Comparison of ENCODE assay signal across 18 cellular contexts in the genomic region with DNA sequence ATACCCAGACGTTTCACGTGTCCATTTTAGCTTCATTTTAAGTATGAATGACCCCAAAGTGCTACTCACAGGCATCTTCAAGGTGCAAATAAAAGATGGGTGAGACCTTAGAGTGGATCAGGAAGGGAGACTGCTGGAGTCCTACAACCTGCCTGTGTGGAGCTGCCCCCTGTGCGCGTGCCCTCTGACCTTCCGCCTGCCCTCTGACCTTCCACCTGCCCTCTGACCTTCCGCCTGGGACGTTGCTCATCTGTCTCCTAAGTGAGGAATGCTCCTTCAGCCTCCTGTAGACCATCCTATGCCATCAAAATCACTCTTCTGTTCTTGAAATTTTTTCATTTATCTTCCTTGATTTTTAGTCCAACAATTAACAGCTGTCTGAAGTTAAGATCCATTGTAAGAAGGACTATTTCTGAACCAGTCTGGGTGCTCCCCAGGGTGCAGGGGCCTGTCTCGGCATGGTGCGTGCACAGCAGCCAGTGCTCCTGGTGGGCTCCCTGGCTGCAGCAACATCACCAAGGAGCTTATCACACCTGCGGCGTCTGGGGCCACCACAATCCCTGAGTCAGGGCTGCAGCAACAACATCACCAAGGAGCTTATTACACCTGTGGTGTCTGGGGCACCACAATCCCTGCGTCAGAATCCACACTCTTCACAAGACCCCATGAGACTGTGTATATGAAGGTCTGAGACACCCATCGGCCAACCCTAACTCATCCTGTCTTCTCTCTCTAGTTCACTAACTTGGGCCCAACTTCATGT.
A peak's percentile ranks its signal among the peaks of the same experiment; 100 is the strongest.
DNase-seq lines count a peak whose midpoint lies in the region; ATAC-seq, FAIRE-seq and TF ChIP-seq lines count a peak whose summit lies in the region.
"Had no signal": no experiment of that assay in that cellular context is flagged by ENCODE, and none has a peak within 500 bp of the region (broad histone marks: within the 10 kb centered on the region; RNA-seq: fewer than 3 reads in every experiment).

No MANE protein-coding gene starts in this region.

- peak; percentile 10 for DNase-seq in Right ventricle myocardium superior
- no peak for DNase-seq in right atrium auricular region (ENCODE audit: low spot score)
- DNase-seq in K562 (ENCODE audit: extremely low read depth in 1 of 4, low spot score in 3 of 4): no peak
- peak; percentile 30 for DNase-seq in osteoblast (ENCODE audit: insufficient read length, low spot score, missing footprints)
- DNase-seq in esophagus muscularis mucosa (ENCODE audit: extremely low spot score): no peak
- DNase-seq in NCI-H526 (lab: John Stamatoyannopoulos, UW): no peak
- DNase-seq: CD4-positive, CD25-positive, alpha-beta regulatory T cell; EL; Karpas-422; MG63; NCI-H1092; NCI-H146; NCI-H2081; NCI-H774; PC-3 had no signal

- intact Hi-C loops in Right ventricle myocardium superior (cut with DNase I) (no loop called here), K562 (cut with micrococcal nuclease) (no loop called here), esophagus muscularis mucosa (cut with DNase I) (no loop called here)

- TF ChIP-seq POLR2A in K562 (conservative IDR thresholded peaks at IDR 0.05) (no peak), esophagus muscularis mucosa (IDR thresholded peaks at IDR 0.05; ENCODE audit: low read depth) (no peak)

- H3K9me3 ChIP-seq in right atrium auricular region (no peaks in the 10 kb centered on the region), K562 (replicated peaks; ENCODE audit: control insufficient read depth, insufficient read depth, low read depth, low read length) (no peaks in the 10 kb centered on the region), osteoblast (ENCODE audit: low read depth, low read length) (no peaks in the 10 kb centered on the region), esophagus muscularis mucosa (no peaks in the 10 kb centered on the region)
- H3K9me3 ChIP-seq: Caco-2, MG63 had no signal

- ATAC-seq in Right ventricle myocardium superior (ENCODE audit: poor library complexity) (no peak), K562 (no peak), GM21381 (IDR thresholded peaks at IDR 0.05; ENCODE audit: unreplicated experiment) (no peak)
- ATAC-seq: PC-3 had no signal

- TF ChIP-seq EP300 in K562 (IDR thresholded peaks at IDR 0.05; ENCODE audit: low read length): no peak
- no peak for TF ChIP-seq EP300 in esophagus muscularis mucosa (IDR thresholded peaks at IDR 0.05)

- WGBS in K562 (ENCODE audit: insufficient coverage, low coverage, missing lambda C conversion rate): 0% methylated on average over 13 of the region's 13 CpGs
- WGBS in esophagus muscularis mucosa: 89% methylated on average over 11 of the region's 13 CpGs

- H3K27me3 ChIP-seq in right atrium auricular region (no peaks in the 10 kb centered on the region), K562 (ENCODE audit: control insufficient read depth in 2 of 2, insufficient read depth in 2 of 2, low read length in 2 of 2) (peaks cover 3 to 68% of the 10 kb centered on the region in 2 experiments; a peak in 4 of 5 replicates), osteoblast (ENCODE audit: insufficient read depth, low read length) (no peaks in the 10 kb centered on the region), esophagus muscularis mucosa (peaks cover 0 to 6% (median 0%) of the 10 kb centered on the region in 4 donors)
- H3K27me3 ChIP-seq: MG63 had no signal

- H2AFZ ChIP-seq in K562 (ENCODE audit: low read depth, low read length) (no peak overlapping the region), osteoblast (ENCODE audit: low read length) (no peak overlapping the region)

- POLR2A ChIA-PET in K562 (lab: Yijun Ruan, JAX): no interaction called here

- H3K27ac ChIP-seq in right atrium auricular region: no peak overlapping the region
- no peak overlapping the region for H3K27ac ChIP-seq in K562 (ENCODE audit: extremely low read depth, low read depth, low read length)
- no peak overlapping the region for H3K27ac ChIP-seq in osteoblast (ENCODE audit: low read depth, low read length)
- H3K27ac ChIP-seq in esophagus muscularis mucosa (replicated peaks in 1 of 4): no peak overlapping the region

- H3K79me2 ChIP-seq in K562 (ENCODE audit: control insufficient read depth, insufficient read depth, low read length): no peaks in the 10 kb centered on the region
- no peaks in the 10 kb centered on the region for H3K79me2 ChIP-seq in osteoblast (ENCODE audit: insufficient read depth, low read length)

- H3K9me1 ChIP-seq in K562 (ENCODE audit: control insufficient read depth, insufficient read depth, low read length): no peaks in the 10 kb centered on the region

- no peak for TF ChIP-seq RAD21 in K562 (CRISPR knock-in tag; conservative IDR thresholded peaks at IDR 0.05 in 1 of 2, IDR thresholded peaks at IDR 0.05 in 1 of 2)

- TF ChIP-seq CTCF in right atrium auricular region (IDR thresholded peaks at IDR 0.05) (no peak), K562 (IDR thresholded peaks at IDR 0.05 in 2 of 3, conservative IDR thresholded peaks at IDR 0.05 in 1 of 3; ENCODE audit: insufficient read depth in 2 of 3, low read depth in 1 of 3, low read length in 3 of 3) (no peak), osteoblast (IDR thresholded peaks at IDR 0.05; ENCODE audit: extremely low read depth, low read depth, low read length) (no peak), esophagus muscularis mucosa (IDR thresholded peaks at IDR 0.05) (no peak)

- H3K4me1 ChIP-seq in right atrium auricular region: no peaks in the 10 kb centered on the region
- H3K4me1 ChIP-seq in K562 (replicated peaks in 1 of 2; ENCODE audit: control insufficient read depth in 2 of 2, insufficient read depth in 2 of 2, low read length in 2 of 2): no peaks in the 10 kb centered on the region; a peak in 1 of 5 replicates
- H3K4me1 ChIP-seq in osteoblast (ENCODE audit: insufficient read depth, low read length): no peaks in the 10 kb centered on the region
- H3K4me1 ChIP-seq in esophagus muscularis mucosa: no peaks in the 10 kb centered on the region
- H3K4me1 ChIP-seq: Caco-2 had no signal

- H3K36me3 ChIP-seq in right atrium auricular region (no peaks in the 10 kb centered on the region), K562 (ENCODE audit: control insufficient read depth, insufficient read depth, low read length) (no peaks in the 10 kb centered on the region), osteoblast (ENCODE audit: insufficient read depth, low read length) (no peaks in the 10 kb centered on the region), esophagus muscularis mucosa (peaks cover 0 to 27% (median 0%) of the 10 kb centered on the region in 4 donors)
- H3K36me3 ChIP-seq: MG63 had no signal

- no peaks in the 10 kb centered on the region; the same call in 1 of the 2 replicates for H4K20me1 ChIP-seq in K562 (replicated peaks; ENCODE audit: control insufficient read depth, insufficient read depth, low read length)
- no peaks in the 10 kb centered on the region for H4K20me1 ChIP-seq in osteoblast (ENCODE audit: insufficient read depth, low read length)

- no peak for FAIRE-seq in K562 (lab: Jason Lieb, UNC)
- FAIRE-seq: H1 had no signal

- in situ Hi-C loops in K562 (cut with MboI): no loop called here

- no TSS peak for BruUV-seq in K562 (replicated peaks; lab: Mats Ljungman, UMichigan)

- H3K4me3 ChIP-seq in right atrium auricular region (no peak overlapping the region), K562 (no peak overlapping the region), osteoblast (ENCODE audit: insufficient read depth, low read length) (no peak overlapping the region), esophagus muscularis mucosa (no peak overlapping the region)
- H3K4me3 ChIP-seq: MG63 had no signal

- H3K9ac ChIP-seq in K562 (ENCODE audit: insufficient read depth in 1 of 2, low read depth in 2 of 2, low read length in 2 of 2): no peak overlapping the region

- CTCF ChIA-PET in K562 (lab: Yijun Ruan, JAX; ENCODE audit: low intra/inter-chr PET ratio): no interaction called here

- H3K4me2 ChIP-seq in K562 (ENCODE audit: insufficient read depth, low read length) (no peak overlapping the region), osteoblast (ENCODE audit: insufficient read depth, low read length) (no peak overlapping the region)

TF ChIP-seq in K562, 482 proteins besides CTCF, POLR2A, EP300 and RAD21 (continues in another document):
- TF ChIP-seq SNIP1 (IDR thresholded peaks at IDR 0.05; ENCODE audit: low read depth) (no peak), BRD9 (IDR thresholded peaks at IDR 0.05; ENCODE audit: low read depth, partially characterized antibody) (no peak), THRB (CRISPR knock-in tag; conservative IDR thresholded peaks at IDR 0.05) (no peak), POLR2AphosphoS2 (IDR thresholded peaks at IDR 0.05; ENCODE audit: low read length) (no peak), NFE2L1 (tag; IDR thresholded peaks at IDR 0.05; ENCODE audit: borderline replicate concordance, low read depth) (no peak)

Comparison
In these comparisons a context has a peak if more than half of its experiments do, and no peak if none do; other contexts are left out.
1. DNase-seq: peak in Right ventricle myocardium superior (single experiment) and osteoblast (single experiment); none in right atrium auricular region (single experiment), K562 (0 of 4), esophagus muscularis mucosa (single experiment) and NCI-H526 (0 of 2).